Comparison of ENCODE assay signal across 11 cellular contexts in genomic region chrX:2694868-2695267, GRCh38. TPM values are rescaled to one million over a fixed set of nuclear protein-coding genes. Genes with fewer than 3 reads are reported as not detected.
A peak's percentile ranks its signal among the peaks of the same experiment; 100 is the strongest.
DNase-seq lines count a peak whose midpoint lies in the region; ATAC-seq lines count a peak whose summit lies in the region.
"Had no signal": no experiment of that assay in that cellular context is flagged by ENCODE, and none has a peak within 500 bp of the region (broad histone marks: within the 10 kb centered on the region; RNA-seq: fewer than 3 reads in every experiment).

No MANE protein-coding gene starts in this region.

- H3K9me3 ChIP-seq in thymus (ENCODE audit: control insufficient read depth): no peaks in the 10 kb centered on the region

- 15% methylated on average over 7 of the region's 7 CpGs for WGBS in thymus

- H3K4me3 ChIP-seq in thymus (ENCODE audit: low read length): peak overlapping the region; percentile 99

- H3K27ac Mint-ChIP-seq in activated naive CD4-positive, alpha-beta T cell treated with anti-CD3 and anti-CD28 coated beads, Interleukin-2, amount 50 U/mL, for 24 hours: peak overlapping the region; percentile 99
- H3K27ac Mint-ChIP-seq in activated naive CD4-positive, alpha-beta T cell treated with anti-CD3 and anti-CD28 coated beads, Interleukin-2, amount 50 U/mL, for 72 hours: peak overlapping the region; percentile 86 to 97
- H3K27ac Mint-ChIP-seq in memory B cell: peak overlapping the region; percentile 67

- H3K27me3 ChIP-seq in thymus (ENCODE audit: control insufficient read depth, insufficient read depth): no peaks in the 10 kb centered on the region

- peak overlapping the region; percentile 100 for H3K4me3 Mint-ChIP-seq in activated naive CD4-positive, alpha-beta T cell treated with anti-CD3 and anti-CD28 coated beads, Interleukin-2, amount 50 U/mL, for 24 hours
- no peak overlapping the region for H3K4me3 Mint-ChIP-seq in memory B cell

- peaks cover 24% of the 10 kb centered on the region for H3K4me1 ChIP-seq in thymus (ENCODE audit: control insufficient read depth, insufficient read depth, low read length)

- no peak for ATAC-seq in activated naive CD4-positive, alpha-beta T cell treated with anti-CD3 and anti-CD28 coated beads, Interleukin-2, amount 50 U/mL, for 72 hours
- no peak for ATAC-seq in memory B cell (ENCODE audit: low read depth)
- no peak for ATAC-seq in GM18511 (IDR thresholded peaks at IDR 0.05; ENCODE audit: unreplicated experiment)
- ATAC-seq in GM21619 (IDR thresholded peaks at IDR 0.05; ENCODE audit: unreplicated experiment): no peak

- H3K36me3 Mint-ChIP-seq in activated naive CD4-positive, alpha-beta T cell treated with anti-CD3 and anti-CD28 coated beads, Interleukin-2, amount 50 U/mL, for 24 hours: peaks cover 13% of the 10 kb centered on the region
- H3K36me3 Mint-ChIP-seq in activated naive CD4-positive, alpha-beta T cell treated with anti-CD3 and anti-CD28 coated beads, Interleukin-2, amount 50 U/mL, for 72 hours: peaks cover 26 to 74% of the 10 kb centered on the region in 2 donors
- H3K36me3 Mint-ChIP-seq in memory B cell: peaks cover 5% of the 10 kb centered on the region

- peak overlapping the region; percentile 47 for H3K27ac ChIP-seq in thymus (ENCODE audit: low read depth)

- no peaks in the 10 kb centered on the region for H3K27me3 Mint-ChIP-seq in activated naive CD4-positive, alpha-beta T cell treated with anti-CD3 and anti-CD28 coated beads, Interleukin-2, amount 50 U/mL, for 24 hours
- H3K27me3 Mint-ChIP-seq in memory B cell: no peaks in the 10 kb centered on the region
- H3K27me3 Mint-ChIP-seq: naive B cell had no signal

- no peaks in the 10 kb centered on the region for H3K9me3 Mint-ChIP-seq in activated naive CD4-positive, alpha-beta T cell treated with anti-CD3 and anti-CD28 coated beads, Interleukin-2, amount 50 U/mL, for 24 hours
- H3K9me3 Mint-ChIP-seq in activated naive CD4-positive, alpha-beta T cell treated with anti-CD3 and anti-CD28 coated beads, Interleukin-2, amount 50 U/mL, for 72 hours: peaks cover 0 to 5% of the 10 kb centered on the region in 2 donors
- H3K9me3 Mint-ChIP-seq in memory B cell: no peaks in the 10 kb centered on the region

- H3K4me1 Mint-ChIP-seq in activated naive CD4-positive, alpha-beta T cell treated with anti-CD3 and anti-CD28 coated beads, Interleukin-2, amount 50 U/mL, for 24 hours: peaks cover 74% of the 10 kb centered on the region
- H3K4me1 Mint-ChIP-seq in memory B cell: peaks cover 53% of the 10 kb centered on the region

- DNase-seq in activated naive CD4-positive, alpha-beta T cell (lab: John Stamatoyannopoulos, UW): no peak
- no peak for DNase-seq in activated naive CD4-positive, alpha-beta T cell treated with anti-CD3 and anti-CD28 coated beads, Interleukin-2, amount 50 U/mL, for 72 hours (ENCODE audit: low spot score in 2 of 2)
- DNase-seq in memory B cell (ENCODE audit: low spot score in 2 of 2): no peak
- no peak for DNase-seq in SKM-1 (lab: John Stamatoyannopoulos, UW; ENCODE audit: unreplicated experiment)
- DNase-seq: hippocampal formation, naive B cell had no signal

- H3K36me3 ChIP-seq in thymus (ENCODE audit: control insufficient read depth, insufficient read depth): peaks cover 19% of the 10 kb centered on the region

RNA-seq across cellular contexts. Expression of gene CD99, which starts 3.8 kb away (rescaled TPM):
- 100 to 1,000 TPM in 1 of 2 donors, 10 to 100 TPM in 1; 64.1 to 158 TPM for total RNA-seq in activated naive CD4-positive, alpha-beta T cell treated with anti-CD3 and anti-CD28 coated beads, Interleukin-2, amount 50 U/mL, for 72 hours
- polyA plus RNA-seq in thymus: 547 TPM

RNA-seq across cellular contexts. Expression of gene XG, which starts 57.0 kb away (rescaled TPM):
- total RNA-seq in activated naive CD4-positive, alpha-beta T cell treated with anti-CD3 and anti-CD28 coated beads, Interleukin-2, amount 50 U/mL, for 72 hours: under 1 TPM in 1 of 2 donors, not detected in 1; 0.51 TPM
- polyA plus RNA-seq in thymus: 1.3 TPM
- total RNA-seq: temporal lobe had no signal
